ENCODE assay signal across 29 cellular contexts in the genomic region with DNA sequence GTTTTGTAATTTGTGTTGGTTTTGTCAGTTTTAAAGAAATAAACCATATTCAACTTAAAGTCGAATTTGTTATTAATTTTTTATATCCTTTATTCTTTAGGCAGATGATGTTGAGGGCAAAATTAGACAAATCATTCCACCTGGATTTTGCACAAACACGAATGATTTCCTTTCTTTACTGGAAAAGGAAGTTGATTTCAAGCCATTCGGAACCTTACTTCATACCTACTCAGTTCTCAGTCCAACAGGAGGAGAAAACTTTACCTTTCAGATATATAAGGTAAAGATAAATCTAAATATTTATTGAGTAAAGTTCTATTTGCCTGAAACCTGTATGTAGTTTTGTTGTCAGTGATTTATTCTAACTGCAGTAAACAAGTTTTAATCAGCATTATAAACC. TPM values are rescaled to one million over a fixed set of nuclear protein-coding genes. Genes with fewer than 3 reads are reported as not detected.
"Had no signal": no experiment of that assay in that cellular context is flagged by ENCODE, and none has a peak within 500 bp of the region (broad histone marks: within the 10 kb centered on the region; RNA-seq: fewer than 3 reads in every experiment).

No MANE protein-coding gene starts in this region.

- H3K27ac Mint-ChIP-seq: activated B cell treated with CpG ODN at 0.5 μM for 24 hours; activated CD8-positive, alpha-beta T cell treated with anti-CD3 and anti-CD28 coated beads for 36 hours; activated naive CD8-positive, alpha-beta T cell; T-cell; T-helper 1 cell treated with Interleukin-12 subunit alpha and Interleukin-12 subunit beta and Interleukin-4 antibody, amounts not matched to agents 30 μg/mL and 1 μg/mL, for 36 hours; T-helper 2 cell treated with Interferon-gamma antibody and Interleukin-4, amounts not matched to agents 5 μg/mL and 100 μg/mL, for 36 hours had no signal

- H3K27me3 ChIP-seq: ascending aorta, breast epithelium, cardiac muscle cell, colonic mucosa, esophagus squamous epithelium, gastroesophageal sphincter, heart right ventricle, hepatocyte had no signal

- H3K4me3 Mint-ChIP-seq: activated B cell treated with CpG ODN at 0.5 μM for 24 hours; activated CD8-positive, alpha-beta T cell treated with anti-CD3 and anti-CD28 coated beads for 36 hours; activated naive CD8-positive, alpha-beta T cell; T-cell; T-helper 1 cell treated with Interleukin-12 subunit alpha and Interleukin-12 subunit beta and Interleukin-4 antibody, amounts not matched to agents 30 μg/mL and 1 μg/mL, for 36 hours; T-helper 2 cell treated with Interferon-gamma antibody and Interleukin-4, amounts not matched to agents 5 μg/mL and 100 μg/mL, for 36 hours had no signal

- H3K4me1 Mint-ChIP-seq: activated B cell treated with CpG ODN at 0.5 μM for 24 hours had no signal

- H3K4me3 ChIP-seq: ascending aorta, breast epithelium, cardiac muscle cell, colonic mucosa, esophagus squamous epithelium, gastroesophageal sphincter, heart right ventricle, hepatocyte had no signal

- H3K4me1 ChIP-seq: ascending aorta, breast epithelium, colonic mucosa, esophagus squamous epithelium had no signal

- ATAC-seq: activated CD4-positive, CD25-positive, alpha-beta regulatory T cell treated with anti-CD3 and anti-CD28 coated beads, Interleukin-2, amount 50 U/mL, for 24 hours; activated CD8-positive, alpha-beta T cell treated with anti-CD3 and anti-CD28 coated beads for 36 hours; gastroesophageal sphincter; heart right ventricle had no signal

- H3K36me3 ChIP-seq: breast epithelium had no signal

- H3K27me3 Mint-ChIP-seq: activated B cell treated with CpG ODN at 0.5 μM for 24 hours; activated CD8-positive, alpha-beta T cell treated with anti-CD3 and anti-CD28 coated beads for 36 hours; activated naive CD8-positive, alpha-beta T cell; brain; T-cell had no signal

- DNase-seq: activated B cell treated with CpG ODN at 0.5 μM for 24 hours; activated CD4-positive, alpha-beta T cell treated with anti-CD3 and anti-CD28 coated beads for 48 hours; activated CD4-positive, alpha-beta T cell treated with anti-CD3 and anti-CD28 coated beads, Interleukin-2, amount 50 U/mL, for 1 hour; activated CD4-positive, alpha-beta T cell treated with anti-CD3 and anti-CD28 coated beads, Interleukin-2, amount 50 U/mL, for 48 hours; activated CD8-positive, alpha-beta memory T cell treated with anti-CD3 and anti-CD28 coated beads for 24 hours; activated CD8-positive, alpha-beta T cell treated with anti-CD3 and anti-CD28 coated beads for 36 hours; activated gamma-delta T cell; activated naive CD4-positive, alpha-beta T cell; activated T-cell treated with anti-CD3 and anti-CD28 coated beads, Interleukin-2, amount 50 U/mL, for 48 hours; cerebellar nuclear complex; colonic mucosa; effector CD8-positive, alpha-beta T cell; esophagus squamous epithelium; foreskin melanocyte; heart right ventricle; T-cell; T1000; WERI-Rb-1 had no signal

- H3K9me3 ChIP-seq: ascending aorta, breast epithelium, colonic mucosa, esophagus squamous epithelium, gastroesophageal sphincter, heart right ventricle had no signal

- H3K9me3 Mint-ChIP-seq: activated B cell treated with CpG ODN at 0.5 μM for 24 hours; activated CD8-positive, alpha-beta T cell treated with anti-CD3 and anti-CD28 coated beads for 36 hours; brain; T-cell; T-helper 1 cell treated with Interleukin-12 subunit alpha and Interleukin-12 subunit beta and Interleukin-4 antibody, amounts not matched to agents 30 μg/mL and 1 μg/mL, for 36 hours; T-helper 2 cell treated with Interferon-gamma antibody and Interleukin-4, amounts not matched to agents 5 μg/mL and 100 μg/mL, for 36 hours had no signal

- H3K27ac ChIP-seq: ascending aorta, breast epithelium, cardiac muscle cell, colonic mucosa, epithelial cell of prostate, esophagus squamous epithelium, gastroesophageal sphincter, heart right ventricle, hepatocyte, WERI-Rb-1 had no signal

RNA-seq across cellular contexts. Expression of a gene that starts 34.5 kb away (rescaled TPM):
- total RNA-seq: ascending aorta had no signal
